ENCODE assay signal across 2 cellular contexts in the genomic region with DNA sequence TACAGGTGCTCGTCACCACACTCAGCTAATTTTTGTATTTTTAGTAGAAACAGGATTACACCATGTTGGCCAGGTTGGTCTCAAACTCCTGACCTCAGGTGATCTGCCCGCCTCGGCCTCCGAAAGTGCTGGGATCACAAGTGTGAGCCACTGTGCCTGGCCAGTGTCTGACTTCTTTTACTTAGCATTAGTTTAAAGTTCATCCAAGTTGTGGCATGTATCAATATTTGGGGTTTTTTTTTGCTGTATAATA. TPM values are rescaled to one million over a fixed set of nuclear protein-coding genes. Genes with fewer than 3 reads are reported as not detected.
"Had no signal": no experiment of that assay in that cellular context is flagged by ENCODE, and none has a peak within 500 bp of the region (broad histone marks: within the 10 kb centered on the region; RNA-seq: fewer than 3 reads in every experiment).

No MANE protein-coding gene starts in this region.

RNA-seq across cellular contexts. Expression of a gene that starts 29.6 kb away (rescaled TPM):
- total RNA-seq: chondrocyte, epithelial cell of proximal tubule had no signal
